8 cellular contexts compared by ENCODE assay signal in genomic region chr15:100349321-100349695, GRCh38.
DNase-seq lines count a peak whose midpoint lies in the region; TF ChIP-seq lines count a peak whose summit lies in the region.

No MANE protein-coding gene starts in this region.

- DNase-seq in NT2/D1 (ENCODE audit: low read depth, low spot score), result no peak
- no peak for DNase-seq in epithelial cell of prostate (ENCODE audit: low read depth, low spot score)
- DNase-seq in GM13976 (ENCODE audit: low spot score), result no peak
- DNase-seq in activated gamma-delta T cell treated with Interleukin-2 at 50 U/mL for 16 hours, result no peak
- no peak for DNase-seq in LoVo (ENCODE audit: low spot score)
- DNase-seq in NCI-H1436 (lab: John Stamatoyannopoulos, UW), result no peak

- TF ChIP-seq CTCF in C4-2B (conservative IDR thresholded peaks at IDR 0.05) (no peak), neutrophil (IDR thresholded peaks at IDR 0.05) (no peak), GM13976 (IDR thresholded peaks at IDR 0.05; ENCODE audit: borderline replicate concordance, control extremely low read depth, extremely low read depth, insufficient read depth, missing control alignments) (no peak)

- H3K27me3 ChIP-seq in NT2/D1 (ENCODE audit: insufficient read depth, insufficient read length) (no peaks in the 10 kb centered on the region), neutrophil (peaks cover 22% of the 10 kb centered on the region)

- in situ Hi-C loops in GM13976 (cut with MboI; ENCODE audit: low sequenced_read_pairs, unreplicated experiment), result loop anchor here (25.0 kb wide), 1 partner anchor 663 kb away; no protein-coding TSS in a partner anchor

- peak overlapping the region; percentile 74 for H3K27ac ChIP-seq in C4-2B
- H3K27ac ChIP-seq in epithelial cell of prostate, result peak overlapping the region; percentile 82
- peak overlapping the region; percentile 89 for H3K27ac ChIP-seq in neutrophil

- H3K36me3 ChIP-seq in NT2/D1 (ENCODE audit: insufficient read depth, insufficient read length, low read length) (no peaks in the 10 kb centered on the region), neutrophil (no peaks in the 10 kb centered on the region)

- H3K4me1 ChIP-seq in NT2/D1 (ENCODE audit: insufficient read depth, insufficient read length) (no peaks in the 10 kb centered on the region), neutrophil (ENCODE audit: control insufficient read depth in 1 of 2, insufficient read depth in 1 of 2, low read depth in 1 of 2, low read length in 1 of 2) (peaks cover 16 to 22% of the 10 kb centered on the region in 2 experiments)

- H3K4me3 ChIP-seq in NT2/D1 (ENCODE audit: insufficient read length, low read depth) (peak overlapping the region; percentile 87), neutrophil (ENCODE audit: low read depth in 1 of 2, low read length in 1 of 2) (peak overlapping the region; percentile 72 to 96)

- H3K9me3 ChIP-seq in NT2/D1 (ENCODE audit: insufficient read depth, low read length), result no peaks in the 10 kb centered on the region; the same call in 1 of the 2 replicates
- no peaks in the 10 kb centered on the region for H3K9me3 ChIP-seq in neutrophil

- peak overlapping the region; percentile 86 for H3K9ac ChIP-seq in NT2/D1 (ENCODE audit: insufficient read length, low read depth)
